In genomic region chr16:88384222-88385111, GRCh38 we compare ENCODE assay signal across 11 cellular contexts. TPM values are rescaled to one million over a fixed set of nuclear protein-coding genes. Genes with fewer than 3 reads are reported as not detected.
A peak's percentile ranks its signal among the peaks of the same experiment; 100 is the strongest.
DNase-seq lines count a peak whose midpoint lies in the region; ATAC-seq and TF ChIP-seq lines count a peak whose summit lies in the region.
"Had no signal": no experiment of that assay in that cellular context is flagged by ENCODE, and none has a peak within 500 bp of the region (broad histone marks: within the 10 kb centered on the region; RNA-seq: fewer than 3 reads in every experiment).

No MANE protein-coding gene starts in this region.

- H3K4me3 ChIP-seq in AG04449 (ENCODE audit: low read depth, low read length) (peak overlapping the region; percentile 72), dorsolateral prefrontal cortex (peak overlapping the region in 47 of 59 donors; percentile 21 to 67 (median 48))
- H3K4me3 ChIP-seq in naive thymus-derived CD4-positive, alpha-beta T cell (ENCODE audit: low read length): no peak overlapping the region

- H3K27ac ChIP-seq in dorsolateral prefrontal cortex: peak overlapping the region in 3 of 59 donors; percentile 41 to 67 (median 43)
- no peak overlapping the region for H3K27ac ChIP-seq in naive thymus-derived CD4-positive, alpha-beta T cell (ENCODE audit: low read depth, low read length)
- no peak overlapping the region for H3K27ac ChIP-seq in RWPE1

- CTCF ChIA-PET in AG04449 (lab: Yijun Ruan, JAX) (interaction anchor here (0.9 to 2.3 kb wide), 5 partner anchors 8 to 425 kb away, joined by 3 to 11 read pairs (median 4); no protein-coding TSS in a partner anchor), RWPE1 (lab: Yijun Ruan, JAX) (interaction anchor here (0.6 to 0.8 kb wide), 3 partner anchors 8 to 53 kb away, joined by 3 to 4 read pairs (median 3); no protein-coding TSS in a partner anchor)
- CTCF ChIA-PET in naive thymus-derived CD4-positive, alpha-beta T cell (lab: Charles Lee): no interaction called here

- in situ Hi-C loops in GM13977 (cut with MboI; ENCODE audit: low pct_unique_long_range_greater_than_20kb, low sequenced_read_pairs, unreplicated experiment): no loop called here

- peaks cover 0 to 40% (median 8%) of the 10 kb centered on the region in 45 donors for H3K27me3 ChIP-seq in dorsolateral prefrontal cortex
- peaks cover 0 to 3% of the 10 kb centered on the region in 2 donors for H3K27me3 ChIP-seq in naive thymus-derived CD4-positive, alpha-beta T cell (ENCODE audit: control insufficient read depth in 2 of 2, insufficient read depth in 2 of 2, low read length in 2 of 2)

- H3K4me1 Mint-ChIP-seq in naive thymus-derived CD4-positive, alpha-beta T cell: peaks cover 0 to 15% (median 3%) of the 10 kb centered on the region in 7 donors

- intact Hi-C loops in dorsolateral prefrontal cortex (cut with DNase I): loop anchor here in 1 of 2 donors (10.0 kb wide), 2 partner anchors 190 to 430 kb away; partner anchors contain the start of gene BANP
- intact Hi-C loops in naive thymus-derived CD4-positive, alpha-beta T cell (cut with micrococcal nuclease): no loop called here

- peak overlapping the region in 6 of 10 donors; percentile 7 to 54 (median 33) for H3K4me3 Mint-ChIP-seq in naive thymus-derived CD4-positive, alpha-beta T cell

- H3K36me3 ChIP-seq in naive thymus-derived CD4-positive, alpha-beta T cell (ENCODE audit: control insufficient read depth in 2 of 3, insufficient read depth in 3 of 3, low read length in 3 of 3): no peaks in the 10 kb centered on the region

- peaks cover 25 to 42% (median 30%) of the 10 kb centered on the region in 5 donors for H3K27me3 Mint-ChIP-seq in naive thymus-derived CD4-positive, alpha-beta T cell

- no peaks in the 10 kb centered on the region for H3K9me3 ChIP-seq in naive thymus-derived CD4-positive, alpha-beta T cell (ENCODE audit: control insufficient read depth in 2 of 3, low read length in 3 of 3)

- DNase-seq in AG04449 (ENCODE audit: low read depth, low spot score) (no peak), MV-4-11 (lab: John Stamatoyannopoulos, UW) (peak; percentile 42), dorsolateral prefrontal cortex (peak in 4 of 10 donors; percentile 26 to 38 (median 36)), GOT3 (lab: John Stamatoyannopoulos, UW) (no peak), GM13977 (ENCODE audit: low spot score) (no peak), RWPE1 (ENCODE audit: low spot score) (no peak)
- DNase-seq in naive thymus-derived CD4-positive, alpha-beta T cell: no peak
- DNase-seq: activated T-cell treated with anti-CD3 and anti-CD28 coated beads for 4 hours; NCI-H1694 treated with DMSO at 0.1 percent for 48 hours; stimulated activated naive CD4-positive, alpha-beta T cell had no signal

- H3K9me3 Mint-ChIP-seq in naive thymus-derived CD4-positive, alpha-beta T cell: peaks cover 0 to 2% (median 0%) of the 10 kb centered on the region in 11 donors

- no peak for ATAC-seq in naive thymus-derived CD4-positive, alpha-beta T cell
- ATAC-seq in GM18861 (IDR thresholded peaks at IDR 0.05; ENCODE audit: unreplicated experiment): no peak

- TF ChIP-seq CTCF in AG04449 (IDR thresholded peaks at IDR 0.05; ENCODE audit: insufficient read depth, low read length, missing control alignments) (no peak), dorsolateral prefrontal cortex (IDR thresholded peaks at IDR 0.05 in 54 of 56, conservative IDR thresholded peaks at IDR 0.05 in 2 of 56; ENCODE audit: low read depth in 1 of 56, partially characterized antibody in 56 of 56) (no peak), GM13977 (IDR thresholded peaks at IDR 0.05; ENCODE audit: extremely low read depth, insufficient read depth, missing control alignments) (no peak), RWPE1 (conservative IDR thresholded peaks at IDR 0.05; ENCODE audit: low read depth) (no peak)

- POLR2A ChIA-PET in AG04449 (lab: Yijun Ruan, JAX) (interaction anchor here (1.0 kb wide), 1 partner anchor 321 kb away, joined by 4 read pairs; no protein-coding TSS in a partner anchor), RWPE1 (lab: Yijun Ruan, JAX; ENCODE audit: low non-redundant PET) (no interaction called here)
- POLR2A ChIA-PET in naive thymus-derived CD4-positive, alpha-beta T cell (lab: Charles Lee): no interaction called here

- no peaks in the 10 kb centered on the region for H3K36me3 Mint-ChIP-seq in naive thymus-derived CD4-positive, alpha-beta T cell

- no peak overlapping the region for H3K27ac Mint-ChIP-seq in naive thymus-derived CD4-positive, alpha-beta T cell

- no peaks in the 10 kb centered on the region for H3K4me1 ChIP-seq in naive thymus-derived CD4-positive, alpha-beta T cell (ENCODE audit: control insufficient read depth in 2 of 2, insufficient read depth in 2 of 2, low read length in 2 of 2)

RNA-seq across cellular contexts. Expression of gene ZNF469, which starts 1.7 kb away (rescaled TPM):
- total RNA-seq in dorsolateral prefrontal cortex: 10 to 100 TPM in 5 of 120 experiments, 1 to 10 TPM in 115; 2.5 to 11.5 (median 5.7) TPM
- 1 to 10 TPM in 4 of 5 experiments, under 1 TPM in 1; 0.68 to 1.6 (median 1.1) TPM for total RNA-seq in naive thymus-derived CD4-positive, alpha-beta T cell
- under 1 TPM in 1 of 2 donors, not detected in 1; 0.07 TPM for polyA plus RNA-seq in naive thymus-derived CD4-positive, alpha-beta T cell
